Comparison of ENCODE assay signal across 15 cellular contexts in genomic region chr2:141105763-141106162, GRCh38.
A peak's percentile ranks its signal among the peaks of the same experiment; 100 is the strongest.
DNase-seq lines count a peak whose midpoint lies in the region.
"Had no signal": no experiment of that assay in that cellular context is flagged by ENCODE, and none has a peak within 500 bp of the region (broad histone marks: within the 10 kb centered on the region; RNA-seq: fewer than 3 reads in every experiment).

No MANE protein-coding gene starts in this region.

- no peaks in the 10 kb centered on the region for H3K36me3 ChIP-seq in NT2/D1 (ENCODE audit: insufficient read depth, insufficient read length, low read length)
- H3K36me3 ChIP-seq: HAP-1 had no signal

- H3K27me3 ChIP-seq in NT2/D1 (ENCODE audit: insufficient read depth, insufficient read length) = no peaks in the 10 kb centered on the region

- no peak overlapping the region for H3K4me3 ChIP-seq in NT2/D1 (ENCODE audit: insufficient read length, low read depth)
- H3K4me3 ChIP-seq: HAP-1 had no signal

- DNase-seq in DMS 273 (lab: John Stamatoyannopoulos, UW; ENCODE audit: unreplicated experiment) = peak; percentile 21
- DNase-seq in DMS 273 treated with DMSO at 0.1 percent for 48 hours (lab: John Stamatoyannopoulos, UW) = no peak
- DNase-seq in NT2/D1 (ENCODE audit: low read depth, low spot score) = peak; percentile 32
- peak; percentile 2 for DNase-seq in iPS DF 19.7 (ENCODE audit: low read depth, low spot score)
- peak; percentile 37 for DNase-seq in smooth muscle cell of the brain vasculature (ENCODE audit: low read depth, low spot score)
- DNase-seq in activated CD4-positive, CD25-positive, alpha-beta regulatory T cell (lab: John Stamatoyannopoulos, UW) = no peak
- no peak for DNase-seq in putamen (ENCODE audit: low spot score)
- DNase-seq in glomerular visceral epithelial cell (ENCODE audit: extremely low spot score) = no peak
- DNase-seq: CD4-positive, alpha-beta memory T cell; DMS53; NCI-H1105; NCI-H2081; NCI-H510A; NCI-H774 had no signal

- H3K9ac ChIP-seq in NT2/D1 (ENCODE audit: insufficient read length, low read depth) = no peak overlapping the region

- no peaks in the 10 kb centered on the region for H3K4me1 ChIP-seq in NT2/D1 (ENCODE audit: insufficient read depth, insufficient read length)
- H3K4me1 ChIP-seq: HAP-1 had no signal

- no peaks in the 10 kb centered on the region for H3K9me3 ChIP-seq in NT2/D1 (ENCODE audit: insufficient read depth, low read length)
- H3K9me3 ChIP-seq: HAP-1 had no signal

Comparison
In these comparisons a context has a peak if more than half of its experiments do, and no peak if none do; other contexts are left out.
1. DNase-seq: peak in DMS 273 (single experiment), NT2/D1 (single experiment), iPS DF 19.7 (single experiment) and smooth muscle cell of the brain vasculature (single experiment); none in DMS 273 treated with DMSO at 0.1 percent for 48 hours (single experiment), activated CD4-positive, CD25-positive, alpha-beta regulatory T cell (0 of 4), putamen (single experiment) and glomerular visceral epithelial cell (single experiment).